Comparison of ENCODE assay signal across 11 cellular contexts in the genomic region with DNA sequence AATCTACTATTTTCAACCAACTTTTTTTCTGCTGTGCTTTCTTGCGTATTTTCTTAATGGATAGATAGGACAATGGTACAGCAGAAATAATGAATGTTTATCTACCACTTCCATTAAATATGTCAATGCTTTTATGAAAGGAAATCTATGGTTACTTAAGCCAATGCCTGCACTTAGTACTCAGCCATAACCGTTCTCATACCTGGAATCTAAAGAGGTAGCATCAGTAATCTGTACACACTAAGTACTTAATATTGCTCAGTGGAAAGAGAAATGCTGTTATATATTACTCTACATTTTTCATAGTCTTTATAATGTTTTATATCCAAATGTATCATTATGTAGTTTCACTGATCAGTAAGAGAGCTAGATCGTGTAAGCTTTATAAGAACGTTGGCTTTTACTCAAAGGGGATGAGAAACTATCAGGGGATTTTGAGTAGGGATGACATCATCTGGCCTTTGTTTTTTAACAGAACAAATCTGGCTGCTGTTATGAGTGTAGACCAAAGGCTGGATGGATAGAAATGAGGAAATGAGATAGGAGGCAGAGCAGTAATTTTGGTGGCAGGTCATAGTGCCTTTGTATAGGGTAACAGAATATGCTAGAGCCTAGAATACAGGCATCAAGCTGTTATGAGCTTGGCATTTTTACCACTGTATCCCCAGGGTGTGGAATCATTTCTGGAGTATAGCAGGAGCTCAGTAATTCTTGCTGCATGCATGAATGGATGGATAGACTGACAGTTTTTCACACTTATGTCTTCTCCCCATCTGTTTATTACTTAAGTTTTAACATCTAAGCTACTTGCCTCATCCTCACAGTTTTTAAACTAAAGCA.
DNase-seq lines count a peak whose midpoint lies in the region; ATAC-seq lines count a peak whose summit lies in the region.
"Had no signal": no experiment of that assay in that cellular context is flagged by ENCODE, and none has a peak within 500 bp of the region (broad histone marks: within the 10 kb centered on the region; RNA-seq: fewer than 3 reads in every experiment).

No MANE protein-coding gene starts in this region.

- ATAC-seq in GM18517 (IDR thresholded peaks at IDR 0.05; ENCODE audit: unreplicated experiment) (peak; percentile 100), GM21447 (IDR thresholded peaks at IDR 0.05; ENCODE audit: unreplicated experiment) (peak; percentile 99), HG03139 (IDR thresholded peaks at IDR 0.05; ENCODE audit: unreplicated experiment) (peak; percentile 99)
- peak; percentile 19 for ATAC-seq in central memory CD8-positive, alpha-beta T cell (replicated peaks; ENCODE audit: extremely low read depth, poor library complexity, severe bottlenecking)
- ATAC-seq: naive thymus-derived CD4-positive, alpha-beta T cell had no signal

- no peaks in the 10 kb centered on the region for H3K9me3 Mint-ChIP-seq in central memory CD8-positive, alpha-beta T cell

- no peaks in the 10 kb centered on the region for H3K27me3 Mint-ChIP-seq in central memory CD8-positive, alpha-beta T cell

- no peaks in the 10 kb centered on the region for H3K36me3 Mint-ChIP-seq in central memory CD8-positive, alpha-beta T cell (ENCODE audit: insufficient read depth)
- H3K36me3 Mint-ChIP-seq: naive thymus-derived CD4-positive, alpha-beta T cell had no signal

- peak overlapping the region; percentile 28 for H3K4me3 Mint-ChIP-seq in central memory CD8-positive, alpha-beta T cell

- peaks cover 18% of the 10 kb centered on the region for H3K4me1 Mint-ChIP-seq in central memory CD8-positive, alpha-beta T cell

- DNase-seq in central memory CD8-positive, alpha-beta T cell (ENCODE audit: low spot score in 2 of 2) = no peak
- DNase-seq in T1000 (lab: John Stamatoyannopoulos, UW) (no peak), hepatic stellate cell (ENCODE audit: low spot score) (no peak), NCI-H2081 (lab: John Stamatoyannopoulos, UW) (no peak), COR-L47 (lab: John Stamatoyannopoulos, UW) (no peak)
- DNase-seq: hippocampal formation; naive thymus-derived CD4-positive, alpha-beta T cell; stimulated activated CD4-positive, alpha-beta T cell treated with anti-CD3 and anti-CD28 coated beads, Interleukin-4, amount 100 ng/mL, for 1 hour had no signal

- H3K27ac Mint-ChIP-seq in central memory CD8-positive, alpha-beta T cell (ENCODE audit: low read depth) = peak overlapping the region; percentile 77
- H3K27ac Mint-ChIP-seq: naive thymus-derived CD4-positive, alpha-beta T cell had no signal

Comparison
In these comparisons a context has a peak if more than half of its experiments do, and no peak if none do; other contexts are left out.
1. ATAC-seq: peak in every context shown above with its lines; median percentile 100 in GM18517; 99 in GM21447; 99 in HG03139; 19 in central memory CD8-positive, alpha-beta T cell.